In the genomic region with DNA sequence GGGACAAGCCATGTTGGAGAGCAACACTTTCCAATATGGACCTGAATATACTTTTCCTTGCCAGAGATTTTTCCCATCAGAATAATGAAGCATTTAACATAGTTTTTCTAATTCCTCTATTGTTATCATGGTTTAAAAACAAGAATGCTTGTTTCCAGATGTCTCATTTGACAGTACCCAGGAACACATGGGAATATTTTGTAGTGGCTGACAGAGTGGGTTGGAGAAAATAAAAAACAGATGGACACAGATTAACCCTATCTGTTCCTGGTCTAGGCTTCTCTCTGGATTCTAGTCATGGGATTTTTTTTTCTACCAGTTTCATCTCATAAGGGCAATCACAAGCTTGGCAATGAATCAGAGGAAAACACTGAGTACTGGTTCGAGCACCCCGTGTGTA, we compare ENCODE assay signal across 30 cellular contexts.
"Had no signal": no experiment of that assay in that cellular context is flagged by ENCODE, and none has a peak within 500 bp of the region (broad histone marks: within the 10 kb centered on the region; RNA-seq: fewer than 3 reads in every experiment).

No MANE protein-coding gene starts in this region.

- H3K36me3 ChIP-seq: brain microvascular endothelial cell, MG63, SJSA1, WERI-Rb-1 had no signal

- H3K27ac ChIP-seq: brain microvascular endothelial cell, SJSA1, WERI-Rb-1 had no signal

- H3K27me3 ChIP-seq: brain microvascular endothelial cell, MG63, SJSA1 had no signal

- DNase-seq: activated CD4-positive, alpha-beta memory T cell treated with anti-CD3 and anti-CD28 coated beads, Interleukin-2, amount 10 ng/mL, durations not matched to agents 7 days and 5 days; activated CD4-positive, alpha-beta T cell treated with anti-CD3 and anti-CD28 coated beads for 1 hour; activated CD4-positive, alpha-beta T cell treated with anti-CD3 and anti-CD28 coated beads for 48 hours; activated CD4-positive, CD25-positive, alpha-beta regulatory T cell; activated CD8-positive, alpha-beta memory T cell treated with anti-CD3 and anti-CD28 coated beads for 24 hours; activated CD8-positive, alpha-beta memory T cell treated with anti-CD3 and anti-CD28 coated beads, Interleukin-2, amount 10 ng/mL, durations not matched to agents 7 days and 5 days; activated CD8-positive, alpha-beta memory T cell treated with anti-CD3 and anti-CD28 coated beads, Interleukin-2, amount 50 U/mL, for 48 hours; activated effector memory CD4-positive, alpha-beta T cell treated with Interleukin-2 at 50 U/mL for 16 hours; activated naive CD4-positive, alpha-beta T cell treated with anti-CD3 and anti-CD28 coated beads, Interleukin-2, amount 10 ng/mL, durations not matched to agents 7 days and 5 days; activated naive CD8-positive, alpha-beta T cell treated with anti-CD3 and anti-CD28 coated beads, Interleukin-2, amount 50 U/mL, for 24 hours; activated T-cell treated with anti-CD3 and anti-CD28 coated beads, Interleukin-2, amount 50 U/mL, for 48 hours; anterior cingulate cortex; brain microvascular endothelial cell; central memory CD4-positive, alpha-beta T cell; Kasumi-1; MG63; NCI-H1048; NCI-H1105 treated with DMSO at 0.1 percent for 48 hours; NCI-H1436; NCI-H1694 treated with DMSO at 0.1 percent for 48 hours; NCI-H2029 treated with DMSO at 0.1 percent for 48 hours; NCI-H2107; NCI-H2171; NCI-H446; NCI-H524 treated with DMSO at 0.1 percent for 48 hours; RPMI8226; SHP77 treated with DMSO at 0.1 percent for 48 hours; T1000; WERI-Rb-1 had no signal

- H3K4me3 ChIP-seq: MG63, SJSA1 had no signal

- H3K9me3 ChIP-seq: SJSA1 had no signal
